ENCODE assay signal across 21 cellular contexts in genomic region chr6:36794704-36795065, GRCh38. TPM values are rescaled to one million over a fixed set of nuclear protein-coding genes. Genes with fewer than 3 reads are reported as not detected.
"Had no signal": no experiment of that assay in that cellular context is flagged by ENCODE, and none has a peak within 500 bp of the region (broad histone marks: within the 10 kb centered on the region; RNA-seq: fewer than 3 reads in every experiment).

No MANE protein-coding gene starts in this region.

- H3K4me2 ChIP-seq: smooth muscle cell had no signal

- H2AFZ ChIP-seq: parathyroid adenoma had no signal

- FAIRE-seq: frontal cortex, keratinocyte had no signal

- H3K36me3 ChIP-seq: suprapubic skin, thyroid gland had no signal

- H3K27me3 ChIP-seq: right atrium auricular region, suprapubic skin, thyroid gland had no signal

- H3K9ac ChIP-seq: parathyroid adenoma had no signal

- DNase-seq: cortex of kidney; effector CD4-positive, alpha-beta T cell; naive B cell; stimulated activated CD4-positive, alpha-beta T cell treated with anti-CD3 and anti-CD28 coated beads, Interleukin-12 subunit alpha, Interleukin-12 subunit beta, amount 100 ng/mL, for 4 hours; stimulated activated CD4-positive, alpha-beta T cell treated with anti-CD3 and anti-CD28 coated beads, Interleukin-1b, Interleukin-23, amount 100 ng/mL, for 48 hours; stimulated activated CD4-positive, alpha-beta T cell treated with anti-CD3 and anti-CD28 coated beads, Interleukin-4, amount 100 ng/mL, for 1 hour; stimulated activated CD8-positive, alpha-beta memory T cell treated with anti-CD3 and anti-CD28 coated beads, Interleukin-4, amount 100 ng/mL, for 48 hours; stimulated activated naive CD4-positive, alpha-beta T cell; stimulated activated naive CD8-positive, alpha-beta T cell treated with anti-CD3 and anti-CD28 coated beads, Interleukin-15, amount 100 ng/mL, for 72 hours; thyroid gland had no signal

- H3K4me3 ChIP-seq: lung, right atrium auricular region, smooth muscle cell, suprapubic skin, thyroid gland had no signal

- H3K9me3 ChIP-seq: right atrium auricular region, suprapubic skin, thyroid gland had no signal

- H3K27ac ChIP-seq: parathyroid adenoma, right atrium auricular region, suprapubic skin, thyroid gland had no signal

- ATAC-seq: left lobe of liver; natural killer cell treated with Interleukin-12 subunit alpha and Interleukin-12 subunit beta and Interleukin-15 and Interleukin-18, amount 100 ng/mL, for 72 hours; sciatic nerve; stimulated activated naive CD8-positive, alpha-beta T cell treated with anti-CD3 and anti-CD28 coated beads, Interleukin-15, amount 100 ng/mL, for 72 hours had no signal

- H3K4me1 ChIP-seq: parathyroid adenoma, thyroid gland had no signal

RNA-seq across cellular contexts. Expression of gene CPNE5, which starts 44.6 kb away (rescaled TPM):
- total RNA-seq: osteoblast, smooth muscle cell had no signal
